Comparison of ENCODE assay signal across 1 cellular context in the genomic region with DNA sequence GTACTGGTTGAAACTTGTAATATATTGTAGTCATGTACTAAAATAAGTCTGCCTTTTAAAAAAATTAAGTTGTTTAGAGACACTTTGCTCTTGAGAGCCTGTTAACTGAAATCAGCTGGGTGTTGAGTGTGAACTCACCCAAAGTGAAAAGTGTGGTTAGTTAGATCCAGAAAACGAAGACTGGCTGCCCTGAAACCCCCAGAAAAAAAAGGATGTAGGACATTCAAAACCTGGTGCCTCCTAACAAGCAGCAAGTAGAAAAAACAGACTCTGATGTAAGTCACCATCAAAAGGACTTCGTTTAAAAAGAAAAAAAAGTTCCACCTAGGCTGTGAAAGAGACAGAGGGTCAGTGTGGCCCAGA.
TF ChIP-seq lines count a peak whose summit lies in the region.

No MANE protein-coding gene starts in this region.

TF ChIP-seq in GM12878, 131 proteins besides CTCF, POLR2A, EP300 and RAD21:
- no peak for TF ChIP-seq NR2F1 (conservative IDR thresholded peaks at IDR 0.05)
- no peak for TF ChIP-seq STAT3 (IDR thresholded peaks at IDR 0.05; ENCODE audit: low read depth, low read length)
- TF ChIP-seq, protein P1, sequence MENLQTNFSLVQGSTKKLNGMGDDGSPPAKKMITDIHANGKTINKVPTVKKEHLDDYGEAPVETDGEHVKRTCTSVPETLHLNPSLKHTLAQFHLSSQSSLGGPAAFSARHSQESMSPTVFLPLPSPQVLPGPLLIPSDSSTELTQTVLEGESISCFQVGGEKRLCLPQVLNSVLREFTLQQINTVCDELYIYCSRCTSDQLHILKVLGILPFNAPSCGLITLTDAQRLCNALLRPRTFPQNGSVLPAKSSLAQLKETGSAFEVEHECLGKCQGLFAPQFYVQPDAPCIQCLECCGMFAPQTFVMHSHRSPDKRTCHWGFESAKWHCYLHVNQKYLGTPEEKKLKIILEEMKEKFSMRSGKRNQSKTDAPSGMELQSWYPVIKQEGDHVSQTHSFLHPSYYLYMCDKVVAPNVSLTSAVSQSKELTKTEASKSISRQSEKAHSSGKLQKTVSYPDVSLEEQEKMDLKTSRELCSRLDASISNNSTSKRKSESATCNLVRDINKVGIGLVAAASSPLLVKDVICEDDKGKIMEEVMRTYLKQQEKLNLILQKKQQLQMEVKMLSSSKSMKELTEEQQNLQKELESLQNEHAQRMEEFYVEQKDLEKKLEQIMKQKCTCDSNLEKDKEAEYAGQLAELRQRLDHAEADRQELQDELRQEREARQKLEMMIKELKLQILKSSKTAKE (IDR thresholded peaks at IDR 0.05; ENCODE audit: low read depth, poor library complexity, severe bottlenecking) = no peak
- no peak for TF ChIP-seq SUPT20H (IDR thresholded peaks at IDR 0.05; ENCODE audit: borderline replicate concordance, control insufficient read depth, low read depth, low read length)
- no peak for TF ChIP-seq NFYA (IDR thresholded peaks at IDR 0.05; ENCODE audit: borderline replicate concordance, low read depth, low read length)
- no peak for TF ChIP-seq BCL11A (IDR thresholded peaks at IDR 0.05; ENCODE audit: low read depth, low read length)
- TF ChIP-seq MTA2 (IDR thresholded peaks at IDR 0.05; ENCODE audit: low read depth) = 0 out of 2 replicates have a peak, but pooled peaks have one; percentile 11
- no peak for TF ChIP-seq CREM (IDR thresholded peaks at IDR 0.05; ENCODE audit: low read depth)
- TF ChIP-seq IKZF2 (IDR thresholded peaks at IDR 0.05) = peak in 1 of 2 experiments; percentile 28; a peak in 1 of 4 replicates
- TF ChIP-seq BHLHE40 (IDR thresholded peaks at IDR 0.05; ENCODE audit: borderline replicate concordance in 1 of 2, low read depth in 2 of 2, low read length in 1 of 2) = no peak
- TF ChIP-seq, protein P2, sequence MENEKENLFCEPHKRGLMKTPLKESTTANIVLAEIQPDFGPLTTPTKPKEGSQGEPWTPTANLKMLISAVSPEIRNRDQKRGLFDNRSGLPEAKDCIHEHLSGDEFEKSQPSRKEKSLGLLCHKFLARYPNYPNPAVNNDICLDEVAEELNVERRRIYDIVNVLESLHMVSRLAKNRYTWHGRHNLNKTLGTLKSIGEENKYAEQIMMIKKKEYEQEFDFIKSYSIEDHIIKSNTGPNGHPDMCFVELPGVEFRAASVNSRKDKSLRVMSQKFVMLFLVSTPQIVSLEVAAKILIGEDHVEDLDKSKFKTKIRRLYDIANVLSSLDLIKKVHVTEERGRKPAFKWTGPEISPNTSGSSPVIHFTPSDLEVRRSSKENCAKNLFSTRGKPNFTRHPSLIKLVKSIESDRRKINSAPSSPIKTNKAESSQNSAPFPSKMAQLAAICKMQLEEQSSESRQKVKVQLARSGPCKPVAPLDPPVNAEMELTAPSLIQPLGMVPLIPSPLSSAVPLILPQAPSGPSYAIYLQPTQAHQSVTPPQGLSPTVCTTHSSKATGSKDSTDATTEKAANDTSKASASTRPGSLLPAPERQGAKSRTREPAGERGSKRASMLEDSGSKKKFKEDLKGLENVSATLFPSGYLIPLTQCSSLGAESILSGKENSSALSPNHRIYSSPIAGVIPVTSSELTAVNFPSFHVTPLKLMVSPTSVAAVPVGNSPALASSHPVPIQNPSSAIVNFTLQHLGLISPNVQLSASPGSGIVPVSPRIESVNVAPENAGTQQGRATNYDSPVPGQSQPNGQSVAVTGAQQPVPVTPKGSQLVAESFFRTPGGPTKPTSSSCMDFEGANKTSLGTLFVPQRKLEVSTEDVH (IDR thresholded peaks at IDR 0.05; ENCODE audit: low read depth, partially characterized antibody) = no peak
- TF ChIP-seq, protein P3, sequence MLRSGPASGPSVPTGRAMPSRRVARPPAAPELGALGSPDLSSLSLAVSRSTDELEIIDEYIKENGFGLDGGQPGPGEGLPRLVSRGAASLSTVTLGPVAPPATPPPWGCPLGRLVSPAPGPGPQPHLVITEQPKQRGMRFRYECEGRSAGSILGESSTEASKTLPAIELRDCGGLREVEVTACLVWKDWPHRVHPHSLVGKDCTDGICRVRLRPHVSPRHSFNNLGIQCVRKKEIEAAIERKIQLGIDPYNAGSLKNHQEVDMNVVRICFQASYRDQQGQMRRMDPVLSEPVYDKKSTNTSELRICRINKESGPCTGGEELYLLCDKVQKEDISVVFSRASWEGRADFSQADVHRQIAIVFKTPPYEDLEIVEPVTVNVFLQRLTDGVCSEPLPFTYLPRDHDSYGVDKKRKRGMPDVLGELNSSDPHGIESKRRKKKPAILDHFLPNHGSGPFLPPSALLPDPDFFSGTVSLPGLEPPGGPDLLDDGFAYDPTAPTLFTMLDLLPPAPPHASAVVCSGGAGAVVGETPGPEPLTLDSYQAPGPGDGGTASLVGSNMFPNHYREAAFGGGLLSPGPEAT (IDR thresholded peaks at IDR 0.05; ENCODE audit: low read depth) = peak; percentile 28; the same call in 1 of the 2 replicates
- TF ChIP-seq, protein P4, sequence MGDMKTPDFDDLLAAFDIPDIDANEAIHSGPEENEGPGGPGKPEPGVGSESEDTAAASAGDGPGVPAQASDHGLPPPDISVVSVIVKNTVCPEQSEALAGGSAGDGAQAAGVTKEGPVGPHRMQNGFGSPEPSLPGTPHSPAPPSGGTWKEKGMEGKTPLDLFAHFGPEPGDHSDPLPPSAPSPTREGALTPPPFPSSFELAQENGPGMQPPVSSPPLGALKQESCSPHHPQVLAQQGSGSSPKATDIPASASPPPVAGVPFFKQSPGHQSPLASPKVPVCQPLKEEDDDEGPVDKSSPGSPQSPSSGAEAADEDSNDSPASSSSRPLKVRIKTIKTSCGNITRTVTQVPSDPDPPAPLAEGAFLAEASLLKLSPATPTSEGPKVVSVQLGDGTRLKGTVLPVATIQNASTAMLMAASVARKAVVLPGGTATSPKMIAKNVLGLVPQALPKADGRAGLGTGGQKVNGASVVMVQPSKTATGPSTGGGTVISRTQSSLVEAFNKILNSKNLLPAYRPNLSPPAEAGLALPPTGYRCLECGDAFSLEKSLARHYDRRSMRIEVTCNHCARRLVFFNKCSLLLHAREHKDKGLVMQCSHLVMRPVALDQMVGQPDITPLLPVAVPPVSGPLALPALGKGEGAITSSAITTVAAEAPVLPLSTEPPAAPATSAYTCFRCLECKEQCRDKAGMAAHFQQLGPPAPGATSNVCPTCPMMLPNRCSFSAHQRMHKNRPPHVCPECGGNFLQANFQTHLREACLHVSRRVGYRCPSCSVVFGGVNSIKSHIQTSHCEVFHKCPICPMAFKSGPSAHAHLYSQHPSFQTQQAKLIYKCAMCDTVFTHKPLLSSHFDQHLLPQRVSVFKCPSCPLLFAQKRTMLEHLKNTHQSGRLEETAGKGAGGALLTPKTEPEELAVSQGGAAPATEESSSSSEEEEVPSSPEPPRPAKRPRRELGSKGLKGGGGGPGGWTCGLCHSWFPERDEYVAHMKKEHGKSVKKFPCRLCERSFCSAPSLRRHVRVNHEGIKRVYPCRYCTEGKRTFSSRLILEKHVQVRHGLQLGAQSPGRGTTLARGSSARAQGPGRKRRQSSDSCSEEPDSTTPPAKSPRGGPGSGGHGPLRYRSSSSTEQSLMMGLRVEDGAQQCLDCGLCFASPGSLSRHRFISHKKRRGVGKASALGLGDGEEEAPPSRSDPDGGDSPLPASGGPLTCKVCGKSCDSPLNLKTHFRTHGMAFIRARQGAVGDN (IDR thresholded peaks at IDR 0.05) = 0 out of 2 replicates have a peak, but pooled peaks have one; percentile 16
- no peak for TF ChIP-seq SMARCA5 (IDR thresholded peaks at IDR 0.05)
- TF ChIP-seq, protein P5, sequence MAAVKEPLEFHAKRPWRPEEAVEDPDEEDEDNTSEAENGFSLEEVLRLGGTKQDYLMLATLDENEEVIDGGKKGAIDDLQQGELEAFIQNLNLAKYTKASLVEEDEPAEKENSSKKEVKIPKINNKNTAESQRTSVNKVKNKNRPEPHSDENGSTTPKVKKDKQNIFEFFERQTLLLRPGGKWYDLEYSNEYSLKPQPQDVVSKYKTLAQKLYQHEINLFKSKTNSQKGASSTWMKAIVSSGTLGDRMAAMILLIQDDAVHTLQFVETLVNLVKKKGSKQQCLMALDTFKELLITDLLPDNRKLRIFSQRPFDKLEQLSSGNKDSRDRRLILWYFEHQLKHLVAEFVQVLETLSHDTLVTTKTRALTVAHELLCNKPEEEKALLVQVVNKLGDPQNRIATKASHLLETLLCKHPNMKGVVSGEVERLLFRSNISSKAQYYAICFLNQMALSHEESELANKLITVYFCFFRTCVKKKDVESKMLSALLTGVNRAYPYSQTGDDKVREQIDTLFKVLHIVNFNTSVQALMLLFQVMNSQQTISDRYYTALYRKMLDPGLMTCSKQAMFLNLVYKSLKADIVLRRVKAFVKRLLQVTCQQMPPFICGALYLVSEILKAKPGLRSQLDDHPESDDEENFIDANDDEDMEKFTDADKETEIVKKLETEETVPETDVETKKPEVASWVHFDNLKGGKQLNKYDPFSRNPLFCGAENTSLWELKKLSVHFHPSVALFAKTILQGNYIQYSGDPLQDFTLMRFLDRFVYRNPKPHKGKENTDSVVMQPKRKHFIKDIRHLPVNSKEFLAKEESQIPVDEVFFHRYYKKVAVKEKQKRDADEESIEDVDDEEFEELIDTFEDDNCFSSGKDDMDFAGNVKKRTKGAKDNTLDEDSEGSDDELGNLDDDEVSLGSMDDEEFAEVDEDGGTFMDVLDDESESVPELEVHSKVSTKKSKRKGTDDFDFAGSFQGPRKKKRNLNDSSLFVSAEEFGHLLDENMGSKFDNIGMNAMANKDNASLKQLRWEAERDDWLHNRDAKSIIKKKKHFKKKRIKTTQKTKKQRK (IDR thresholded peaks at IDR 0.05; ENCODE audit: low read depth, low read length) = no peak
- TF ChIP-seq TBL1XR1 (IDR thresholded peaks at IDR 0.05; ENCODE audit: low read depth, low read length) = no peak
- TF ChIP-seq RB1 (IDR thresholded peaks at IDR 0.05; ENCODE audit: borderline replicate concordance) = no peak
- TF ChIP-seq MEF2A (IDR thresholded peaks at IDR 0.05; ENCODE audit: insufficient read depth, low read depth, low read length) = no peak
